16 cellular contexts compared by ENCODE assay signal in the genomic region with DNA sequence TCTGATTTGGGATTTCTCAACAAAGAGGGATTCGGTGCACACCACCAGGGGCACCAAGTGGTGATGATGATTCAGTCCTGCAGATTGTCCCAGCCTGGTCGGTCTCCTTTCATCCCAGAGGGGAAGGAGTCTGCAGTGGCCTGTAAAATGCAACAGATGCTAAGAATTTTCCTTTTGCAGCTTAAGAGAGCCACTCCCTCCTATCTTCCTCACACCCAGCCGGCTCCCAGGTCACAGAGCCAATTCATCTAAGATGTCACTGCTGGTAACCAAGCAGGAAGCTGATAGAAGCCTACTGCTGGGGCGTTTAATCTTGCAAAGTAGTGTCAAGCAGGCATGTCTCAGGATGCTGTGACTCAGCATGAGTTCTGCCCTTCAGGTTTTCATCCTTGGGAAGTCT.
DNase-seq lines count a peak whose midpoint lies in the region; ATAC-seq lines count a peak whose summit lies in the region.
"Had no signal": no experiment of that assay in that cellular context is flagged by ENCODE, and none has a peak within 500 bp of the region (broad histone marks: within the 10 kb centered on the region; RNA-seq: fewer than 3 reads in every experiment).

No MANE protein-coding gene starts in this region.

- H3K4me3 ChIP-seq in esophagus (ENCODE audit: low read depth in 1 of 2, low read length in 2 of 2): no peak overlapping the region
- H3K4me3 ChIP-seq: adrenal gland had no signal

- ATAC-seq in natural killer cell treated with Interleukin-12 subunit alpha and Interleukin-12 subunit beta and Interleukin-15 and Interleukin-18, amount 100 ng/mL, for 72 hours: no peak
- no peak for ATAC-seq in HG02610 (IDR thresholded peaks at IDR 0.05; ENCODE audit: unreplicated experiment)
- no peak for ATAC-seq in GM21447 (IDR thresholded peaks at IDR 0.05; ENCODE audit: unreplicated experiment)

- H3K4me1 Mint-ChIP-seq in activated CD4-positive, alpha-beta T cell treated with anti-CD3 and anti-CD28 coated beads, Interleukin-2, amount 10 ng/mL, durations not matched to agents 24 days and 14 days: peaks cover 34% of the 10 kb centered on the region
- peaks cover 45 to 46% of the 10 kb centered on the region in 2 donors for H3K4me1 Mint-ChIP-seq in natural killer cell treated with Interleukin-12 subunit alpha and Interleukin-12 subunit beta and Interleukin-15 and Interleukin-18, amount 100 ng/mL, for 72 hours (ENCODE audit: low read depth in 2 of 2)

- peaks cover 9% of the 10 kb centered on the region for H3K9me3 Mint-ChIP-seq in activated CD4-positive, alpha-beta T cell treated with anti-CD3 and anti-CD28 coated beads, Interleukin-2, amount 10 ng/mL, durations not matched to agents 24 days and 14 days
- no peaks in the 10 kb centered on the region for H3K9me3 Mint-ChIP-seq in natural killer cell treated with Interleukin-12 subunit alpha and Interleukin-12 subunit beta and Interleukin-15 and Interleukin-18, amount 100 ng/mL, for 72 hours
- H3K9me3 Mint-ChIP-seq: stimulated activated naive CD8-positive, alpha-beta T cell treated with anti-CD3 and anti-CD28 coated beads, Interleukin-15, Interleukin-2, amounts not matched to agents 100 ng/mL and 50 ng/mL, for 24 hours had no signal

- no peaks in the 10 kb centered on the region for H3K9me3 ChIP-seq in esophagus (ENCODE audit: control insufficient read depth in 2 of 2, insufficient read depth in 1 of 2, low read depth in 1 of 2, low read length in 1 of 2)
- H3K9me3 ChIP-seq: adrenal gland had no signal

- peak; percentile 73 for DNase-seq in activated CD4-positive, alpha-beta T cell treated with anti-CD3 and anti-CD28 coated beads, Interleukin-2, amount 10 ng/mL, durations not matched to agents 24 days and 14 days
- no peak for DNase-seq in activated CD4-positive, alpha-beta T cell treated with anti-CD3 and anti-CD28 coated beads for 4 hours
- DNase-seq in M059J (ENCODE audit: low read depth) (peak; percentile 59), HUDEP-2 (lab: John Stamatoyannopoulos, UW; ENCODE audit: unreplicated experiment in 76 of 76) (no peak)
- DNase-seq in natural killer cell treated with Interleukin-12 subunit alpha and Interleukin-12 subunit beta and Interleukin-15 and Interleukin-18, amount 100 ng/mL, for 72 hours (ENCODE audit: low spot score): no peak
- DNase-seq: activated CD4-positive, alpha-beta T cell treated with anti-CD3 and anti-CD28 coated beads for 1 hour; adrenal gland; IMR-90; NCI-H1048; NCI-H2171 treated with DMSO at 0.1 percent for 48 hours; NK-92 treated with Interleukin-12 subunit alpha and Interleukin-12 subunit beta, amount 100 ng/mL, for 24 hours; posterior cingulate gyrus had no signal

- intact Hi-C loops in activated CD4-positive, alpha-beta T cell treated with anti-CD3 and anti-CD28 coated beads, Interleukin-2, amount 10 ng/mL, durations not matched to agents 24 days and 14 days (cut with micrococcal nuclease): no loop called here

- no peaks in the 10 kb centered on the region for H3K36me3 ChIP-seq in esophagus (ENCODE audit: control insufficient read depth in 2 of 2, insufficient read depth in 2 of 2, low read length in 1 of 2)
- H3K36me3 ChIP-seq: adrenal gland had no signal

- no peaks in the 10 kb centered on the region for H3K27me3 ChIP-seq in esophagus (ENCODE audit: control insufficient read depth in 1 of 2, insufficient read depth in 2 of 2, low read length in 2 of 2)
- H3K27me3 ChIP-seq: adrenal gland had no signal

- peak overlapping the region; percentile 55 to 80 for H3K27ac ChIP-seq in esophagus (ENCODE audit: low read depth in 2 of 2, low read length in 1 of 2)
- H3K27ac ChIP-seq: adrenal gland had no signal

- no peak overlapping the region for H3K27ac Mint-ChIP-seq in activated CD4-positive, alpha-beta T cell treated with anti-CD3 and anti-CD28 coated beads, Interleukin-2, amount 10 ng/mL, durations not matched to agents 24 days and 14 days
- peak overlapping the region; percentile 46 to 84 for H3K27ac Mint-ChIP-seq in natural killer cell treated with Interleukin-12 subunit alpha and Interleukin-12 subunit beta and Interleukin-15 and Interleukin-18, amount 100 ng/mL, for 72 hours
- H3K27ac Mint-ChIP-seq: stimulated activated naive CD8-positive, alpha-beta T cell treated with anti-CD3 and anti-CD28 coated beads, Interleukin-15, Interleukin-2, amounts not matched to agents 100 ng/mL and 50 ng/mL, for 24 hours had no signal

- WGBS in esophagus, 2 donors: 25 to 41% methylated on average over 4 of the region's 4 CpGs

- peaks cover 2 to 17% of the 10 kb centered on the region in 2 donors for H3K4me1 ChIP-seq in esophagus (ENCODE audit: control insufficient read depth in 2 of 2, insufficient read depth in 2 of 2, low read length in 1 of 2)

- no peaks in the 10 kb centered on the region for H3K36me3 Mint-ChIP-seq in activated CD4-positive, alpha-beta T cell treated with anti-CD3 and anti-CD28 coated beads, Interleukin-2, amount 10 ng/mL, durations not matched to agents 24 days and 14 days (ENCODE audit: low read depth)
- H3K36me3 Mint-ChIP-seq in natural killer cell treated with Interleukin-12 subunit alpha and Interleukin-12 subunit beta and Interleukin-15 and Interleukin-18, amount 100 ng/mL, for 72 hours: no peaks in the 10 kb centered on the region

- H3K4me3 Mint-ChIP-seq in activated CD4-positive, alpha-beta T cell treated with anti-CD3 and anti-CD28 coated beads, Interleukin-2, amount 10 ng/mL, durations not matched to agents 24 days and 14 days: no peak overlapping the region
- peak overlapping the region; percentile 10 for H3K4me3 Mint-ChIP-seq in natural killer cell treated with Interleukin-12 subunit alpha and Interleukin-12 subunit beta and Interleukin-15 and Interleukin-18, amount 100 ng/mL, for 72 hours
- H3K4me3 Mint-ChIP-seq: stimulated activated naive CD8-positive, alpha-beta T cell treated with anti-CD3 and anti-CD28 coated beads, Interleukin-15, Interleukin-2, amounts not matched to agents 100 ng/mL and 50 ng/mL, for 24 hours had no signal

- no peaks in the 10 kb centered on the region for H3K27me3 Mint-ChIP-seq in activated CD4-positive, alpha-beta T cell treated with anti-CD3 and anti-CD28 coated beads, Interleukin-2, amount 10 ng/mL, durations not matched to agents 24 days and 14 days
- no peaks in the 10 kb centered on the region for H3K27me3 Mint-ChIP-seq in natural killer cell treated with Interleukin-12 subunit alpha and Interleukin-12 subunit beta and Interleukin-15 and Interleukin-18, amount 100 ng/mL, for 72 hours
- H3K27me3 Mint-ChIP-seq: stimulated activated naive CD8-positive, alpha-beta T cell treated with anti-CD3 and anti-CD28 coated beads, Interleukin-15, Interleukin-2, amounts not matched to agents 100 ng/mL and 50 ng/mL, for 24 hours had no signal

Comparison
In these comparisons a context has a peak if more than half of its experiments do, and no peak if none do; other contexts are left out.
1. DNase-seq: peak in activated CD4-positive, alpha-beta T cell treated with anti-CD3 and anti-CD28 coated beads, Interleukin-2, amount 10 ng/mL, durations not matched to agents 24 days and 14 days (single experiment) and M059J (single experiment); none in activated CD4-positive, alpha-beta T cell treated with anti-CD3 and anti-CD28 coated beads for 4 hours (0 of 2), natural killer cell treated with Interleukin-12 subunit alpha and Interleukin-12 subunit beta and Interleukin-15 and Interleukin-18, amount 100 ng/mL, for 72 hours (single experiment) and HUDEP-2 (0 of 76).